8 cellular contexts compared by ENCODE assay signal in genomic region chr16:3188925-3189825, GRCh38. TPM values are rescaled to one million over a fixed set of nuclear protein-coding genes. Genes with fewer than 3 reads are reported as not detected.
DNase-seq lines count a peak whose midpoint lies in the region; ATAC-seq and TF ChIP-seq lines count a peak whose summit lies in the region.

No MANE protein-coding gene starts in this region.

- no peaks in the 10 kb centered on the region for H3K27me3 ChIP-seq in RWPE2 (ENCODE audit: insufficient read depth, poor library complexity, severe bottlenecking)
- H3K27me3 ChIP-seq in thyroid gland: peaks cover 58% of the 10 kb centered on the region

- peak overlapping the region; percentile 58 for H3K4me3 ChIP-seq in AG09309 (ENCODE audit: control insufficient read depth, low read depth, low read length)
- peak overlapping the region; percentile 52 for H3K4me3 ChIP-seq in RWPE2 (ENCODE audit: severe bottlenecking)
- peak overlapping the region; percentile 53 to 67 for H3K4me3 ChIP-seq in cardiac fibroblast (replicated peaks in 1 of 2; ENCODE audit: low read depth in 2 of 2, low read length in 2 of 2)
- H3K4me3 ChIP-seq in mucosa of descending colon: no peak overlapping the region
- no peak overlapping the region for H3K4me3 ChIP-seq in thyroid gland (replicated peaks in 1 of 3)

- no peak for TF ChIP-seq POLR2A in thyroid gland (IDR thresholded peaks at IDR 0.05)

- H3K36me3 ChIP-seq in RWPE2 (ENCODE audit: low read depth) (no peaks in the 10 kb centered on the region), mucosa of descending colon (ENCODE audit: low read depth) (no peaks in the 10 kb centered on the region), thyroid gland (no peaks in the 10 kb centered on the region)

- WGBS in thyroid gland, 2 donors: 4 to 5% methylated on average over 25 to 42 of the region's 61 CpGs

- intact Hi-C loops in mucosa of descending colon (cut with DNase I, micrococcal nuclease) (no loop called here), thyroid gland (cut with DNase I) (no loop called here)

- H3K9me3 ChIP-seq in RWPE2 (ENCODE audit: severe bottlenecking) (no peaks in the 10 kb centered on the region), mucosa of descending colon (no peaks in the 10 kb centered on the region), thyroid gland (no peaks in the 10 kb centered on the region)

- H3K4me1 ChIP-seq in RWPE2 (ENCODE audit: insufficient read depth, poor library complexity, severe bottlenecking): no peaks in the 10 kb centered on the region
- H3K4me1 ChIP-seq in mucosa of descending colon (ENCODE audit: low read depth): peaks cover 16% of the 10 kb centered on the region
- H3K4me1 ChIP-seq in thyroid gland: peaks cover 7 to 16% of the 10 kb centered on the region in 2 donors

- DNase-seq in AG09309 (ENCODE audit: low read depth) (no peak), GM13977 (ENCODE audit: low spot score) (peak; percentile 69), RWPE2 (ENCODE audit: low spot score) (peak; percentile 73), cardiac fibroblast (ENCODE audit: low read depth in 2 of 2) (peak; percentile 49 to 86), mucosa of descending colon (no peak), thyroid gland (no peak), NCI-H1105 treated with DMSO at 0.1 percent for 48 hours (lab: John Stamatoyannopoulos, UW) (no peak), KBM-7 (no peak)

- H3K27ac ChIP-seq in RWPE2 (ENCODE audit: poor library complexity, severe bottlenecking) (peak overlapping the region; percentile 54), thyroid gland (no peak overlapping the region)

- in situ Hi-C loops in GM13977 (cut with MboI; ENCODE audit: low pct_unique_long_range_greater_than_20kb, low sequenced_read_pairs, unreplicated experiment) (no loop called here), KBM-7 (cut with MboI; ENCODE audit: low pct_unique_long_range_greater_than_20kb, low sequenced_read_pairs) (no loop called here)

- no peak for TF ChIP-seq CTCF in AG09309 (IDR thresholded peaks at IDR 0.05; ENCODE audit: control insufficient read depth, insufficient read depth, low read depth, low read length, missing control alignments)
- no peak for TF ChIP-seq CTCF in GM13977 (IDR thresholded peaks at IDR 0.05; ENCODE audit: extremely low read depth, insufficient read depth, missing control alignments)
- no peak for TF ChIP-seq CTCF in RWPE2 (IDR thresholded peaks at IDR 0.05; ENCODE audit: poor library complexity, severe bottlenecking)
- no peak for TF ChIP-seq CTCF in cardiac fibroblast (IDR thresholded peaks at IDR 0.05; ENCODE audit: low read depth, low read length)
- no peak for TF ChIP-seq CTCF in mucosa of descending colon (IDR thresholded peaks at IDR 0.05)
- TF ChIP-seq CTCF in thyroid gland (IDR thresholded peaks at IDR 0.05): no peak

- ATAC-seq in RWPE2 (ENCODE audit: low read depth) (peak; percentile 56), mucosa of descending colon (peak; percentile 39)

RNA-seq across cellular contexts. Expression of gene OR1F1, which starts 1.2 kb away (rescaled TPM):
- not detected for total RNA-seq in mucosa of descending colon
- not detected for total RNA-seq in thyroid gland

RNA-seq across cellular contexts. Expression of gene ZNF200, which starts 45.8 kb away (rescaled TPM):
- total RNA-seq in mucosa of descending colon: 1 to 10 TPM; 6.6 to 8.0 (median 8.0) TPM
- total RNA-seq in thyroid gland: 10 to 100 TPM in 2 of 4 donors, 1 to 10 TPM in 2; 6.4 to 10.8 (median 9.4) TPM

RNA-seq across cellular contexts. Expression of gene ZNF213, which starts 54.3 kb away (rescaled TPM):
- total RNA-seq in mucosa of descending colon (10 to 100 TPM; 10.3 to 18.1 (median 14.1) TPM), thyroid gland (10 to 100 TPM in 1 of 4 donors, 1 to 10 TPM in 3; 5.2 to 10.2 (median 8.7) TPM)

Comparison
In these comparisons a context has a peak if more than half of its experiments do, and no peak if none do; other contexts are left out.
1. DNase-seq: peak in GM13977 (single experiment), RWPE2 (single experiment) and cardiac fibroblast (2 of 2); none in AG09309 (single experiment), mucosa of descending colon (0 of 3), thyroid gland (0 of 2), NCI-H1105 treated with DMSO at 0.1 percent for 48 hours (single experiment) and KBM-7 (single experiment).
2. H3K4me3 ChIP-seq: peak in AG09309 (single experiment), RWPE2 (single experiment) and cardiac fibroblast (2 of 2); none in mucosa of descending colon (single experiment) and thyroid gland (0 of 3).